ENCODE assay signal across 8 cellular contexts in genomic region chr3:126197854-126198584, GRCh38. TPM values are rescaled to one million over a fixed set of nuclear protein-coding genes. Genes with fewer than 3 reads are reported as not detected.
DNase-seq lines count a peak whose midpoint lies in the region; ATAC-seq and TF ChIP-seq lines count a peak whose summit lies in the region.

No MANE protein-coding gene starts in this region.

- H4K20me1 ChIP-seq in OCI-LY1 (ENCODE audit: insufficient read depth, low read length): no peaks in the 10 kb centered on the region

- H3K36me3 ChIP-seq in OCI-LY1 (ENCODE audit: insufficient read depth, low read length) (no peaks in the 10 kb centered on the region), gastrocnemius medialis (no peaks in the 10 kb centered on the region)

- no peak overlapping the region for H3K27ac Mint-ChIP-seq in activated naive CD4-positive, alpha-beta T cell treated with anti-CD3 and anti-CD28 coated beads, Interleukin-2, amount 50 U/mL, for 72 hours

- H3F3A ChIP-seq in OCI-LY1 (ENCODE audit: insufficient read depth, low read length): no peaks in the 10 kb centered on the region

- intact Hi-C loops in left ventricle myocardium superior (cut with micrococcal nuclease): no loop called here
- intact Hi-C loops in gastrocnemius medialis (cut with DNase I; ENCODE audit: low total_unique reads): loop anchor here (1.0 to 2.0 kb wide), 4 partner anchors 15 to 191 kb away; partner anchors contain the start of gene ALDH1L1

- no peak overlapping the region for H3K4me2 ChIP-seq in OCI-LY1 (ENCODE audit: low read length)

- ATAC-seq in HG02588 (IDR thresholded peaks at IDR 0.05; ENCODE audit: unreplicated experiment) (peak; percentile 49), left ventricle myocardium superior (peak; percentile 95), gastrocnemius medialis (peak; percentile 97 to 100), HG02884 (IDR thresholded peaks at IDR 0.05; ENCODE audit: unreplicated experiment) (no peak)
- ATAC-seq in activated naive CD4-positive, alpha-beta T cell treated with anti-CD3 and anti-CD28 coated beads, Interleukin-2, amount 50 U/mL, for 72 hours: peak; percentile 77 to 83

- no peak overlapping the region for H3K4me3 ChIP-seq in OCI-LY1 (ENCODE audit: low read depth, low read length, poor library complexity, severe bottlenecking)
- peak overlapping the region in 1 of 4 donors; percentile 15 for H3K4me3 ChIP-seq in gastrocnemius medialis

- no peaks in the 10 kb centered on the region for H3K79me2 ChIP-seq in OCI-LY1 (ENCODE audit: insufficient read depth, low read length)

- H3K9me2 ChIP-seq in OCI-LY1 (ENCODE audit: low read depth, low read length): no peaks in the 10 kb centered on the region

- H3K4me1 ChIP-seq in OCI-LY1 (ENCODE audit: insufficient read depth, low read length, severe bottlenecking) (no peaks in the 10 kb centered on the region), gastrocnemius medialis (peaks cover 0 to 8% of the 10 kb centered on the region in 2 donors)

- no peaks in the 10 kb centered on the region for H3K27me3 ChIP-seq in OCI-LY1 (ENCODE audit: insufficient read depth, low read length)
- H3K27me3 ChIP-seq in gastrocnemius medialis: no peaks in the 10 kb centered on the region

- H2AFZ ChIP-seq in OCI-LY1 (ENCODE audit: low read length): no peak overlapping the region

- TF ChIP-seq POLR2A in gastrocnemius medialis (IDR thresholded peaks at IDR 0.05): no peak

- H3K36me3 Mint-ChIP-seq in activated naive CD4-positive, alpha-beta T cell treated with anti-CD3 and anti-CD28 coated beads, Interleukin-2, amount 50 U/mL, for 72 hours: peaks cover 0 to 18% of the 10 kb centered on the region in 2 donors

- in situ Hi-C loops in gastrocnemius medialis (cut with MboI; ENCODE audit: low sequenced_read_pairs in 4 of 4): loop anchor here in 2 of 4 donors (5.0 to 10.0 kb wide), 2 partner anchors 53 to 66 kb away; no protein-coding TSS in a partner anchor

- peaks cover 0 to 9% of the 10 kb centered on the region in 2 donors for H3K9me3 Mint-ChIP-seq in activated naive CD4-positive, alpha-beta T cell treated with anti-CD3 and anti-CD28 coated beads, Interleukin-2, amount 50 U/mL, for 72 hours

- no peak overlapping the region for H3K9ac ChIP-seq in OCI-LY1 (ENCODE audit: low read length)

- H3K27ac ChIP-seq in OCI-LY1 (ENCODE audit: low read depth, low read length, poor library complexity, severe bottlenecking) (no peak overlapping the region), gastrocnemius medialis (peak overlapping the region; percentile 27 to 65 (median 44))

- peaks cover 11% of the 10 kb centered on the region for H3K9me3 ChIP-seq in OCI-LY1 (ENCODE audit: low read length)
- H3K9me3 ChIP-seq in gastrocnemius medialis: no peaks in the 10 kb centered on the region

- peak; percentile 80 for TF ChIP-seq CTCF in OCI-LY1 (IDR thresholded peaks at IDR 0.05; ENCODE audit: low read length)
- peak; percentile 75 to 86 (median 80) for TF ChIP-seq CTCF in gastrocnemius medialis (IDR thresholded peaks at IDR 0.05 in 4 of 5, conservative IDR thresholded peaks at IDR 0.05 in 1 of 5)

- peak; percentile 11 for DNase-seq in DMS153 (lab: John Stamatoyannopoulos, UW)
- peak in 1 of 2 donors; percentile 50 for DNase-seq in activated naive CD4-positive, alpha-beta T cell treated with anti-CD3 and anti-CD28 coated beads, Interleukin-2, amount 50 U/mL, for 72 hours (ENCODE audit: low spot score in 2 of 2)
- DNase-seq in left ventricle myocardium superior: peak; percentile 67
- DNase-seq in gastrocnemius medialis: peak; percentile 68 to 82
- no peak for DNase-seq in NCI-H128 (lab: John Stamatoyannopoulos, UW; ENCODE audit: unreplicated experiment)

RNA-seq across cellular contexts. Expression of gene ALDH1L1, which starts 17.6 kb away (rescaled TPM):
- under 1 TPM; 0.18 to 0.34 TPM for total RNA-seq in activated naive CD4-positive, alpha-beta T cell treated with anti-CD3 and anti-CD28 coated beads, Interleukin-2, amount 50 U/mL, for 72 hours
- total RNA-seq in left ventricle myocardium superior (16.6 TPM), gastrocnemius medialis (100 to 1,000 TPM in 1 of 4 donors, 10 to 100 TPM in 3; 43.5 to 108 (median 69.0) TPM)

Comparison
In these comparisons a context has a peak if more than half of its experiments do, and no peak if none do; other contexts are left out.
1. RNA of gene ALDH1L1, which starts 17.6 kb away (total RNA-seq): 43.5 to 108 TPM in gastrocnemius medialis and 16.6 TPM in left ventricle myocardium superior (single experiment); 0.18 to 0.34 TPM in activated naive CD4-positive, alpha-beta T cell treated with anti-CD3 and anti-CD28 coated beads, Interleukin-2, amount 50 U/mL, for 72 hours; every median in the first group is over 10 times any median in the second.